8 cellular contexts compared by ENCODE assay signal in the genomic region with DNA sequence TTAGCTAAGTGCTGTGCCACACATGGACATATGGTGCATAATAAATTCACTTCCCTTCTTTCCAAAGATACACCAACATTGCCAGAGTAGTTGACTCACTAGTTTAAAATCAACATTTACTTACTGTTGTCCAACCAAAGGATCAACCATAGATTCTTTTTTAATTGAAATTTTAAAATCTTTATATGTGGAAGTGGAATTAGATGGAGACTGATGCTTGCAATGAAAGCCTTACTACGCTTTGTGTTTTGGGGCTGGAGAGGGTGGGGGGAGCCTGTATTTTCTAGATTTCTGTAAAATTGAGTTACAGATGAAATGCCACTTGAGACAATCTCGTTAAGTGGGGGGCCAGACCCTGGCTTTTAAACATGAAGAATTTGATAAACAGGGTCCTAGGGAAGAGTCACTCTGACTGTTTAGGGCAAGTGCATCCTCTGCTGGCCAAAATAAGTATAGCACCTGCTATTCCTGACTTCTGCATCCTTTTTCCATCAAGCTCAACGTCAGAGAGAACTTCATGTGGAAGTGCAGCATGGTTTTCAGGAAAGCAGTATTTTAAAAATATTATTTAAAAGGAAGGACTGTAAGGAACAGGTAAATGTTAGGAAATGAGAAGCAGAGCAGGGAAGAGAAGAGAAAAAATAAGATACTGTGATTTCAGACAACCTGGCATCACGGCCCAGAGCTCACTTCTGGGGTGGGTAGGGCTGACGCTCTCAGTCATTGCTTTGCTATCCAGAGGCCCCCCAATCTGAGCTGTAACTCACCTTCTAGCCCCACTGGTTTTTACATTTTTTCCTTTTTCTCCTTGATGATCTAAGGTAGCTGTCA.
A peak's percentile ranks its signal among the peaks of the same experiment; 100 is the strongest.
DNase-seq lines count a peak whose midpoint lies in the region; ATAC-seq, FAIRE-seq and TF ChIP-seq lines count a peak whose summit lies in the region.

No MANE protein-coding gene starts in this region.

- H3K4me1 ChIP-seq in SJCRH30, result peaks cover 4% of the 10 kb centered on the region; the same call in 1 of the 2 replicates
- no peaks in the 10 kb centered on the region for H3K4me1 ChIP-seq in GM12878 (ENCODE audit: control insufficient read depth, insufficient read depth, low read length)
- H3K4me1 ChIP-seq in spleen, result no peaks in the 10 kb centered on the region

- WGBS in GM12878 (ENCODE audit: insufficient coverage, insufficient replicate concordance, low lambda C conversion rate, missing lambda C conversion rate), result 60% methylated on average over 5 of the region's 5 CpGs
- 54 to 59% (median 57%) methylated on average over 5 of the region's 5 CpGs for WGBS in spleen, 5 donors

- no peaks in the 10 kb centered on the region for H3K79me2 ChIP-seq in GM12878 (ENCODE audit: control insufficient read depth, insufficient read depth, low read length)

- intact Hi-C loops in GM12878 (cut with micrococcal nuclease; ENCODE audit: unreplicated experiment), result loop anchor here (1.0 kb wide), 3 partner anchors 152 to 645 kb away; no protein-coding TSS in a partner anchor
- intact Hi-C loops in spleen (cut with DNase I; ENCODE audit: low total_unique reads), result loop anchor here (2.0 to 10.0 kb wide), 2 partner anchors 153 to 235 kb away; no protein-coding TSS in a partner anchor

- RAD21 ChIA-PET in GM12878 (lab: Charles Lee; ENCODE audit: unreplicated experiment), result interaction anchor here (0.6 to 3.1 kb wide), 23 partner anchors 9 to 705 kb away, joined by 3 to 31 read pairs (median 3); no protein-coding TSS in a partner anchor

- no peak overlapping the region for H2AFZ ChIP-seq in GM12878 (ENCODE audit: control insufficient read depth, low read depth, low read length)

- no peaks in the 10 kb centered on the region for H3K27me3 ChIP-seq in SJCRH30
- H3K27me3 ChIP-seq in GM12878 (replicated peaks in 1 of 2; ENCODE audit: control insufficient read depth in 2 of 2, insufficient read depth in 2 of 2, low read length in 1 of 2), result no peaks in the 10 kb centered on the region
- H3K27me3 ChIP-seq in spleen (replicated peaks in 1 of 7), result no peaks in the 10 kb centered on the region

- TF ChIP-seq EP300 in GM12878 (IDR thresholded peaks at IDR 0.05; ENCODE audit: borderline replicate concordance in 1 of 2, control insufficient read depth in 1 of 2, low read depth in 2 of 2, low read length in 2 of 2), result no peak

- no TSS peak for BruUV-seq in GM12878 (replicated peaks; lab: Mats Ljungman, UMichigan)

- no peak overlapping the region for H3K9ac ChIP-seq in GM12878 (ENCODE audit: control insufficient read depth, insufficient read depth, low read length)

- H4K20me1 ChIP-seq in GM12878 (ENCODE audit: control insufficient read depth, insufficient read depth), result no peaks in the 10 kb centered on the region

- no peak overlapping the region for H3K4me3 ChIP-seq in SJCRH30
- no peak overlapping the region for H3K4me3 ChIP-seq in GM12878
- no peak overlapping the region for H3K4me3 ChIP-seq in spleen

- CTCF ChIA-PET in GM12878 (lab: Yijun Ruan, JAX), result interaction anchor here (0.7 to 5.6 kb wide), 61 partner anchors 9 to 710 kb away, joined by 3 to 82 read pairs (median 4); no protein-coding TSS in a partner anchor

- peak; percentile 93 for FAIRE-seq in GM12878 (lab: Jason Lieb, UNC)

- DNase-seq in ELR (ENCODE audit: low read depth) (peak; percentile 74), M059J (ENCODE audit: low read depth) (peak; percentile 70), SJCRH30 (peak; percentile 55 to 88), GM12878 (ENCODE audit: low read depth, low spot score) (no peak), iPS-NIHi11 (ENCODE audit: low spot score) (peak; percentile 70), spleen (no peak)

- TF ChIP-seq RAD21 in GM12878 (IDR thresholded peaks at IDR 0.05; ENCODE audit: insufficient read depth, low read depth, low read length), result peak; percentile 97

- POLR2A ChIA-PET in GM12878 (lab: Charles Lee), result interaction anchor here (0.7 kb wide), 1 partner anchor 690 kb away, joined by 3 read pairs; no protein-coding TSS in a partner anchor

- SMC1A ChIA-PET in GM12878 (lab: Charles Lee; ENCODE audit: uncharacterized antibody, unreplicated experiment), result interaction anchor here (0.7 to 4.3 kb wide), 31 partner anchors 9 to 706 kb away, joined by 3 to 47 read pairs (median 4); a partner anchor contains a TSS

- peak; percentile 65 for ATAC-seq in GM12878
- no peak for ATAC-seq in GM18502 (IDR thresholded peaks at IDR 0.05; ENCODE audit: poor library complexity, unreplicated experiment)
- no peak for ATAC-seq in HG02840 (IDR thresholded peaks at IDR 0.05; ENCODE audit: low FRiP score, unreplicated experiment)

- in situ Hi-C loops in GM12878 (cut with MboI), result loop anchor here (5.0 to 10.0 kb wide), 2 partner anchors 236 to 643 kb away; a partner anchor contains a TSS

- H3K4me2 ChIP-seq in GM12878 (ENCODE audit: control insufficient read depth, insufficient read depth), result no peak overlapping the region

- H3K36me3 ChIP-seq in SJCRH30 (no peaks in the 10 kb centered on the region), GM12878 (ENCODE audit: control insufficient read depth in 2 of 2, insufficient read depth in 2 of 2, low read length in 1 of 2) (no peaks in the 10 kb centered on the region), spleen (no peaks in the 10 kb centered on the region)

- TF ChIP-seq CTCF in GM12878 (IDR thresholded peaks at IDR 0.05 in 2 of 3, conservative IDR thresholded peaks at IDR 0.05 in 1 of 3; ENCODE audit: control insufficient read depth in 2 of 3, extremely low read depth in 1 of 3, insufficient read depth in 1 of 3, low read depth in 3 of 3, low read length in 3 of 3) (peak; percentile 97 to 100 (median 99)), spleen (IDR thresholded peaks at IDR 0.05 in 8 of 11, conservative IDR thresholded peaks at IDR 0.05 in 3 of 11) (peak; percentile 77 to 93 (median 86))

- TF ChIP-seq POLR2A in GM12878 (IDR thresholded peaks at IDR 0.05; ENCODE audit: low read depth, low read length) (no peak), spleen (IDR thresholded peaks at IDR 0.05) (no peak)

- no peak overlapping the region for H3K27ac ChIP-seq in SJCRH30
- no peak overlapping the region for H3K27ac ChIP-seq in GM12878 (ENCODE audit: control insufficient read depth, insufficient read depth)
- H3K27ac ChIP-seq in spleen, result no peak overlapping the region

- H3K9me3 ChIP-seq in SJCRH30 (replicated peaks) (no peaks in the 10 kb centered on the region), GM12878 (replicated peaks; ENCODE audit: control insufficient read depth, insufficient read depth, low read length) (no peaks in the 10 kb centered on the region), spleen (no peaks in the 10 kb centered on the region)

TF ChIP-seq in GM12878, 131 proteins besides CTCF, POLR2A, EP300 and RAD21 (continues in another document):
- no peak for TF ChIP-seq MTA3 (IDR thresholded peaks at IDR 0.05; ENCODE audit: borderline replicate concordance, low read length)
- TF ChIP-seq SMARCA5 (IDR thresholded peaks at IDR 0.05), result no peak
- peak; percentile 100 for TF ChIP-seq SMC3 (IDR thresholded peaks at IDR 0.05; ENCODE audit: borderline replicate concordance, low read length)
- 0 out of 2 replicates have a peak, but pooled peaks have one; percentile 51 for TF ChIP-seq YY1 (IDR thresholded peaks at IDR 0.05; ENCODE audit: low read depth, low read length)
- TF ChIP-seq, protein P1, sequence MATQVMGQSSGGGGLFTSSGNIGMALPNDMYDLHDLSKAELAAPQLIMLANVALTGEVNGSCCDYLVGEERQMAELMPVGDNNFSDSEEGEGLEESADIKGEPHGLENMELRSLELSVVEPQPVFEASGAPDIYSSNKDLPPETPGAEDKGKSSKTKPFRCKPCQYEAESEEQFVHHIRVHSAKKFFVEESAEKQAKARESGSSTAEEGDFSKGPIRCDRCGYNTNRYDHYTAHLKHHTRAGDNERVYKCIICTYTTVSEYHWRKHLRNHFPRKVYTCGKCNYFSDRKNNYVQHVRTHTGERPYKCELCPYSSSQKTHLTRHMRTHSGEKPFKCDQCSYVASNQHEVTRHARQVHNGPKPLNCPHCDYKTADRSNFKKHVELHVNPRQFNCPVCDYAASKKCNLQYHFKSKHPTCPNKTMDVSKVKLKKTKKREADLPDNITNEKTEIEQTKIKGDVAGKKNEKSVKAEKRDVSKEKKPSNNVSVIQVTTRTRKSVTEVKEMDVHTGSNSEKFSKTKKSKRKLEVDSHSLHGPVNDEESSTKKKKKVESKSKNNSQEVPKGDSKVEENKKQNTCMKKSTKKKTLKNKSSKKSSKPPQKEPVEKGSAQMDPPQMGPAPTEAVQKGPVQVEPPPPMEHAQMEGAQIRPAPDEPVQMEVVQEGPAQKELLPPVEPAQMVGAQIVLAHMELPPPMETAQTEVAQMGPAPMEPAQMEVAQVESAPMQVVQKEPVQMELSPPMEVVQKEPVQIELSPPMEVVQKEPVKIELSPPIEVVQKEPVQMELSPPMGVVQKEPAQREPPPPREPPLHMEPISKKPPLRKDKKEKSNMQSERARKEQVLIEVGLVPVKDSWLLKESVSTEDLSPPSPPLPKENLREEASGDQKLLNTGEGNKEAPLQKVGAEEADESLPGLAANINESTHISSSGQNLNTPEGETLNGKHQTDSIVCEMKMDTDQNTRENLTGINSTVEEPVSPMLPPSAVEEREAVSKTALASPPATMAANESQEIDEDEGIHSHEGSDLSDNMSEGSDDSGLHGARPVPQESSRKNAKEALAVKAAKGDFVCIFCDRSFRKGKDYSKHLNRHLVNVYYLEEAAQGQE (IDR thresholded peaks at IDR 0.05; ENCODE audit: low read depth, low read length), result no peak
- TF ChIP-seq FOXM1 (IDR thresholded peaks at IDR 0.05; ENCODE audit: low read depth, low read length), result peak; percentile 39; the same call in 1 of the 2 replicates

Comparison
In these comparisons a context has a peak if more than half of its experiments do, and no peak if none do; other contexts are left out.
1. DNase-seq: peak in ELR (single experiment), M059J (single experiment), SJCRH30 (2 of 2) and iPS-NIHi11 (single experiment); none in GM12878 (single experiment) and spleen (single experiment).